ENCODE assay signal across 1 cellular context in genomic region chr20:37527638-37528441, GRCh38.
TF ChIP-seq lines count a peak whose summit lies in the region.

TSS of gene BLCAP (minus strand) at chr20:37527876. CDS start at chr20:37519174, 8,702 bp downstream.

TF ChIP-seq in K562, 482 proteins besides CTCF, POLR2A, EP300 and RAD21 (continued from another document and continues in another):
- TF ChIP-seq CEBPG (CRISPR knock-in tag; IDR thresholded peaks at IDR 0.05) (no peak), CEBPG (tag; conservative IDR thresholded peaks at IDR 0.05 in 1 of 2, IDR thresholded peaks at IDR 0.05 in 1 of 2) (no peak), TCFL5 (CRISPR knock-in tag; conservative IDR thresholded peaks at IDR 0.05) (no peak), ZNF121 (CRISPR knock-in tag; conservative IDR thresholded peaks at IDR 0.05) (no peak), HDAC6 (IDR thresholded peaks at IDR 0.05; ENCODE audit: low read depth, low read length) (no peak), NR2F6 (CRISPR knock-in tag; IDR thresholded peaks at IDR 0.05) (no peak), RNF2 (IDR thresholded peaks at IDR 0.05) (0 out of 2 replicates have a peak, but pooled peaks have one; percentile 6), CXXC5 (CRISPR knock-in tag; IDR thresholded peaks at IDR 0.05) (peak; percentile 75), ZNF232 (CRISPR knock-in tag; IDR thresholded peaks at IDR 0.05) (no peak; the same call in 1 of the 2 replicates), CHCHD3 (CRISPR knock-in tag; IDR thresholded peaks at IDR 0.05) (no peak), BHLHE40 (IDR thresholded peaks at IDR 0.05; ENCODE audit: low read length) (no peak), ZNF655 (CRISPR knock-in tag; IDR thresholded peaks at IDR 0.05) (no peak), E2F8 (IDR thresholded peaks at IDR 0.05; ENCODE audit: low read depth, partially characterized antibody) (no peak), MTA1 (IDR thresholded peaks at IDR 0.05; ENCODE audit: borderline replicate concordance) (peak; percentile 91), COPS2 (conservative IDR thresholded peaks at IDR 0.05) (no peak), DMBX1 (CRISPR knock-in tag; IDR thresholded peaks at IDR 0.05; ENCODE audit: borderline replicate concordance) (0 out of 2 replicates have a peak, but pooled peaks have one; percentile 11), KDM2B (CRISPR knock-in tag; IDR thresholded peaks at IDR 0.05) (peak; percentile 49; the same call in 1 of the 2 replicates), RBM14 (IDR thresholded peaks at IDR 0.05; ENCODE audit: borderline replicate concordance, insufficient read depth, low read depth, low read length) (no peak), SRSF1 (IDR thresholded peaks at IDR 0.05; ENCODE audit: low read depth, low read length) (no peak), IRF2 (CRISPR knock-in tag; IDR thresholded peaks at IDR 0.05) (no peak), PTBP1 (IDR thresholded peaks at IDR 0.05; ENCODE audit: low read depth, low read length) (no peak), ZNF518B (CRISPR knock-in tag; IDR thresholded peaks at IDR 0.05) (no peak), ELF1 (tag; IDR thresholded peaks at IDR 0.05) (no peak), PURB (CRISPR knock-in tag; IDR thresholded peaks at IDR 0.05; ENCODE audit: low read depth) (no peak), ERF (CRISPR knock-in tag; IDR thresholded peaks at IDR 0.05) (peak; percentile 69; the same call in 1 of the 2 replicates), CHAMP1 (IDR thresholded peaks at IDR 0.05) (0 out of 2 replicates have a peak, but pooled peaks have one; percentile 45), ZC3H8 (IDR thresholded peaks at IDR 0.05) (no peak), ZNF384 (IDR thresholded peaks at IDR 0.05; ENCODE audit: low read depth, low read length) (no peak), AFF1 (IDR thresholded peaks at IDR 0.05; ENCODE audit: low read depth in 1 of 2, partially characterized antibody in 2 of 2) (peak in 1 of 2 experiments; percentile 23), GTF2B (IDR thresholded peaks at IDR 0.05; ENCODE audit: extremely low read depth, insufficient read length) (no peak), POLR3A (IDR thresholded peaks at IDR 0.05; ENCODE audit: borderline replicate concordance, extremely low read depth, insufficient read depth, insufficient read length) (no peak), TRIM24 (IDR thresholded peaks at IDR 0.05) (0 out of 4 replicates have a peak, but pooled peaks of 1 of the 2 experiments have one; percentile 3), NFE2L1 (tag; IDR thresholded peaks at IDR 0.05; ENCODE audit: borderline replicate concordance, low read depth) (no peak), PRMT5 (CRISPR knock-in tag; IDR thresholded peaks at IDR 0.05) (no peak), GATAD2B (IDR thresholded peaks at IDR 0.05; ENCODE audit: borderline replicate concordance) (no peak), NR2C2 (CRISPR knock-in tag; IDR thresholded peaks at IDR 0.05) (peak; percentile 10; the same call in 1 of the 2 replicates), NR2C2 (tag; IDR thresholded peaks at IDR 0.05) (peak; percentile 66; the same call in 1 of the 2 replicates), ARNT (IDR thresholded peaks at IDR 0.05) (no peak), SRSF7 (optimal IDR thresholded peaks at IDR 0.05; ENCODE audit: low read depth, low read length) (no peak), KLF10 (CRISPR knock-in tag; IDR thresholded peaks at IDR 0.05) (no peak), PHF20 (IDR thresholded peaks at IDR 0.05; ENCODE audit: partially characterized antibody) (peak; percentile 58), CHD4 (IDR thresholded peaks at IDR 0.05; ENCODE audit: insufficient read depth, insufficient replicate concordance, low read depth, low read length, poor library complexity, severe bottlenecking) (no peak), SP2 (IDR thresholded peaks at IDR 0.05; ENCODE audit: extremely low read depth, low read depth, low read length, poor library complexity, severe bottlenecking) (no peak), ZEB2 (IDR thresholded peaks at IDR 0.05) (peak; percentile 42; the same call in 1 of the 2 replicates), RBM34 (IDR thresholded peaks at IDR 0.05; ENCODE audit: borderline replicate concordance, insufficient read depth, low read length) (no peak), CBX5 (IDR thresholded peaks at IDR 0.05; ENCODE audit: borderline replicate concordance, low read depth) (no peak), ZBTB43 (CRISPR knock-in tag; IDR thresholded peaks at IDR 0.05) (no peak)
